Comparison of ENCODE assay signal across 1 cellular context in the genomic region with DNA sequence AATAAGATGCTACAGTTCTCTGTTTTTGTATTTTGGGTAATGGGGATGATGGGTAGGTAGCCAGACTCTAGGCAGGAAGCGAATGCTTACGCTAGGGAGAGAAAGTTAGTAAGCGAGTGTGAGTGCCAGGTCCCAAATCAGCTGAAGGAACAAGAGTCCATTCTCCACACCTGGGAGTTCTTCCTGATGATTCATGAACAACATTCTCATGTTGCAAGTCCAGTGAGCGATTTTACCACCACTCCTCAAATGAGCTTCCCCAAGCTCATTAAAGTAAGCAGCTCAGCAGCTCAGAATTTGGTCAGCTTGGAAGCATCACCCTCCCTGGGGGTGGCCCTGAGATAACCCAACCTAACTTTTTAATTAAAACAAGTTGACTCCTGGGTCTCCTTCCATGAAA.
TF ChIP-seq lines count a peak whose summit lies in the region.

No MANE protein-coding gene starts in this region.

TF ChIP-seq in HepG2, 621 proteins besides CTCF, POLR2A, EP300 and RAD21:
- TF ChIP-seq RARA (CRISPR knock-in tag; IDR thresholded peaks at IDR 0.05) = no peak
- TF ChIP-seq NCOA2 (CRISPR knock-in tag; IDR thresholded peaks at IDR 0.05) = no peak
- peak; percentile 15; the same call in 1 of the 2 replicates for TF ChIP-seq ETV5 (CRISPR knock-in tag; IDR thresholded peaks at IDR 0.05; ENCODE audit: borderline replicate concordance)
- peak; percentile 72 for TF ChIP-seq FOSL2 (CRISPR knock-in tag; IDR thresholded peaks at IDR 0.05)
- TF ChIP-seq SNRNP70 (IDR thresholded peaks at IDR 0.05; ENCODE audit: low read depth, low read length) = no peak
- TF ChIP-seq RELA (CRISPR knock-in tag; IDR thresholded peaks at IDR 0.05) = no peak
- TF ChIP-seq ZNF34 (CRISPR knock-in tag; IDR thresholded peaks at IDR 0.05; ENCODE audit: borderline replicate concordance) = no peak
- no peak for TF ChIP-seq ZNF468 (CRISPR knock-in tag; IDR thresholded peaks at IDR 0.05)
- no peak for TF ChIP-seq HOXA9 (CRISPR knock-in tag; IDR thresholded peaks at IDR 0.05; ENCODE audit: borderline replicate concordance)
- TF ChIP-seq ZNF83 (CRISPR knock-in tag; IDR thresholded peaks at IDR 0.05; ENCODE audit: borderline replicate concordance) = no peak
- no peak for TF ChIP-seq ASH2L (IDR thresholded peaks at IDR 0.05; ENCODE audit: insufficient read length, low read depth, low read length)
- TF ChIP-seq ZNF10 (CRISPR knock-in tag; IDR thresholded peaks at IDR 0.05; ENCODE audit: borderline replicate concordance, low read depth) = no peak
- TF ChIP-seq ZNF282 (IDR thresholded peaks at IDR 0.05; ENCODE audit: partially characterized antibody) = no peak
- no peak for TF ChIP-seq NFE2L1 (CRISPR knock-in tag; IDR thresholded peaks at IDR 0.05; ENCODE audit: borderline replicate concordance)
- TF ChIP-seq, protein P1, sequence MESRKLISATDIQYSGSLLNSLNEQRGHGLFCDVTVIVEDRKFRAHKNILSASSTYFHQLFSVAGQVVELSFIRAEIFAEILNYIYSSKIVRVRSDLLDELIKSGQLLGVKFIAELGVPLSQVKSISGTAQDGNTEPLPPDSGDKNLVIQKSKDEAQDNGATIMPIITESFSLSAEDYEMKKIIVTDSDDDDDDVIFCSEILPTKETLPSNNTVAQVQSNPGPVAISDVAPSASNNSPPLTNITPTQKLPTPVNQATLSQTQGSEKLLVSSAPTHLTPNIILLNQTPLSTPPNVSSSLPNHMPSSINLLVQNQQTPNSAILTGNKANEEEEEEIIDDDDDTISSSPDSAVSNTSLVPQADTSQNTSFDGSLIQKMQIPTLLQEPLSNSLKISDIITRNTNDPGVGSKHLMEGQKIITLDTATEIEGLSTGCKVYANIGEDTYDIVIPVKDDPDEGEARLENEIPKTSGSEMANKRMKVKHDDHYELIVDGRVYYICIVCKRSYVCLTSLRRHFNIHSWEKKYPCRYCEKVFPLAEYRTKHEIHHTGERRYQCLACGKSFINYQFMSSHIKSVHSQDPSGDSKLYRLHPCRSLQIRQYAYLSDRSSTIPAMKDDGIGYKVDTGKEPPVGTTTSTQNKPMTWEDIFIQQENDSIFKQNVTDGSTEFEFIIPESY (CRISPR knock-in tag; IDR thresholded peaks at IDR 0.05) = peak; percentile 29; the same call in 1 of the 2 replicates
- no peak for TF ChIP-seq SP140L (CRISPR knock-in tag; IDR thresholded peaks at IDR 0.05; ENCODE audit: borderline replicate concordance)
- no peak for TF ChIP-seq CENPX (CRISPR knock-in tag; IDR thresholded peaks at IDR 0.05)
- TF ChIP-seq, protein P2, sequence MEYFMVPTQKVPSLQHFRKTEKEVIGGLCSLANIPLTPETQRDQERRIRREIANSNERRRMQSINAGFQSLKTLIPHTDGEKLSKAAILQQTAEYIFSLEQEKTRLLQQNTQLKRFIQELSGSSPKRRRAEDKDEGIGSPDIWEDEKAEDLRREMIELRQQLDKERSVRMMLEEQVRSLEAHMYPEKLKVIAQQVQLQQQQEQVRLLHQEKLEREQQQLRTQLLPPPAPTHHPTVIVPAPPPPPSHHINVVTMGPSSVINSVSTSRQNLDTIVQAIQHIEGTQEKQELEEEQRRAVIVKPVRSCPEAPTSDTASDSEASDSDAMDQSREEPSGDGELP (IDR thresholded peaks at IDR 0.05; ENCODE audit: borderline replicate concordance, low read depth) = peak; percentile 70; the same call in 1 of the 2 replicates
- TF ChIP-seq NFATC3 (CRISPR knock-in tag; IDR thresholded peaks at IDR 0.05) = no peak
- TF ChIP-seq ELF3 (CRISPR knock-in tag; IDR thresholded peaks at IDR 0.05) = 0 out of 2 replicates have a peak, but pooled peaks have one; percentile 11
- TF ChIP-seq ZBTB38 (CRISPR knock-in tag; IDR thresholded peaks at IDR 0.05) = peak; percentile 74
- no peak for TF ChIP-seq SP1 (IDR thresholded peaks at IDR 0.05)
- TF ChIP-seq SP1 (CRISPR knock-in tag; IDR thresholded peaks at IDR 0.05) = no peak
- no peak for TF ChIP-seq NFYB (CRISPR knock-in tag; IDR thresholded peaks at IDR 0.05)
- no peak for TF ChIP-seq ZNF629 (CRISPR knock-in tag; conservative IDR thresholded peaks at IDR 0.05)
- TF ChIP-seq SAP130 (CRISPR knock-in tag; IDR thresholded peaks at IDR 0.05; ENCODE audit: low read depth) = peak; percentile 14; the same call in 1 of the 2 replicates
TF ChIP-seq in HepG2: peak in this region for 7.
